In the genomic region with DNA sequence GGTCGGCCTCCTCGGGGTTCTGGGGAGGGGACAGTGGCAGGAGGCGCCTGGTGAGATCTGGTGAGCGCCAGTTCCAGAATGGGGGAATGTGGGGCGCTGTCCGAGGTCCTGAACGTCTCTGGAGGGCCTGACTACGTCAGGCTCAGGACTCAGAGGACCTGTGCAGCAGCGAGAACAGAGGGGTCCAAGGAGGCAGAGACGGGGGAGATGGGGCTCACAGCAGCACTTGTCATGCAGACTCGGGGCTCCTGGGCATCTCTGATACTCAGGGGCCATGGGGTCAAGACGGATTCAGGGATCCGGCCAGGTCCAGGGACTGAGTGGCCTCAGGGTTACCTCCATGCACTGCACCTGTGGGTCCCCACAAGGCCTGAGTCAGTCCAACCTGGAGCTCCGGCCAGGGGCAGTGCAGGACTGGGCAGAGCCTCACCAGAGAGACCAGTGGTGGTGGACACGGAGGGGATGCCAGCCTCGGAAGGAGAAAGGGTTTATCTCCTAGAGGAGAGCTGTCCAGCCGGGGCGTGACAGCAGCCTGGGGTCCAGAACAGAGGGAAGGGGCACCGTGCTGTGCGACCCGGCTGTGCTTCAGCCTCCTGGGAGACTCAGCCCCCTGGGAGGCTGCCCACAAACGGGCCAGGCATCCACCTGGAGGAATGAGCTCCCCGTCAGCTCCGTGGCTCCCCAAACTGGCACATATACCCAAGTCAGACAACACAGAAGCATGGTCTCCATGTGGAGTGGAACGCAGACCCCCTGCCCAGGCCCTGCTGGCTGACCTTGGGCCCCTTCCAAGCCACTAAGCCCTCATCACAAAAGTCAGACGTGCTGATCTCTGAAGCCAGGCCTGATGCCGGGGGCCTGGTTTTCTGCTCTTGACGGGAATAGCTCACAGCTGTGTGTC, we compare ENCODE assay signal across 13 cellular contexts.
DNase-seq lines count a peak whose midpoint lies in the region; ATAC-seq and TF ChIP-seq lines count a peak whose summit lies in the region.
"Had no signal": no experiment of that assay in that cellular context is flagged by ENCODE, and none has a peak within 500 bp of the region (broad histone marks: within the 10 kb centered on the region; RNA-seq: fewer than 3 reads in every experiment).

No MANE protein-coding gene starts in this region.

- H3K4me3 ChIP-seq in fibroblast of pulmonary artery (replicated peaks; ENCODE audit: low read depth, low read length) (no peak overlapping the region), upper lobe of right lung (no peak overlapping the region), psoas muscle (no peak overlapping the region)
- H3K4me3 ChIP-seq in effector memory CD4-positive, alpha-beta T cell (ENCODE audit: insufficient read depth, low read depth, low read length, poor library complexity, severe bottlenecking) = no peak overlapping the region

- H3K27me3 ChIP-seq in upper lobe of right lung (peaks cover 29% of the 10 kb centered on the region), psoas muscle (ENCODE audit: insufficient read depth in 3 of 3, low read length in 2 of 3) (peaks cover 0 to 34% (median 14%) of the 10 kb centered on the region in 3 donors)
- peaks cover 17% of the 10 kb centered on the region for H3K27me3 ChIP-seq in effector memory CD4-positive, alpha-beta T cell (replicated peaks; ENCODE audit: control insufficient read depth, insufficient read depth, low read length, poor library complexity, severe bottlenecking)

- TF ChIP-seq CTCF in fibroblast of pulmonary artery (IDR thresholded peaks at IDR 0.05; ENCODE audit: low read length, missing control alignments) = no peak
- TF ChIP-seq CTCF in upper lobe of right lung (IDR thresholded peaks at IDR 0.05) = no peak
- no peak for TF ChIP-seq CTCF in psoas muscle (IDR thresholded peaks at IDR 0.05)

- H3K4me1 ChIP-seq in upper lobe of right lung (no peaks in the 10 kb centered on the region), psoas muscle (no peaks in the 10 kb centered on the region)
- peaks cover 6% of the 10 kb centered on the region for H3K4me1 ChIP-seq in effector memory CD4-positive, alpha-beta T cell (ENCODE audit: control insufficient read depth, insufficient read depth, low read length, poor library complexity, severe bottlenecking)

- ATAC-seq in upper lobe of right lung (peak; percentile 25), HG03108 (IDR thresholded peaks at IDR 0.05; ENCODE audit: unreplicated experiment) (no peak), psoas muscle (no peak)
- ATAC-seq: activated naive CD8-positive, alpha-beta T cell treated with anti-CD3 and anti-CD28 coated beads, Interleukin-2, amount 50 U/mL, for 24 hours; natural killer cell had no signal

- intact Hi-C loops in upper lobe of right lung (cut with DNase I) = no loop called here
- intact Hi-C loops in psoas muscle (cut with DNase I) = no loop called here

- H3K36me3 ChIP-seq in upper lobe of right lung (no peaks in the 10 kb centered on the region), psoas muscle (ENCODE audit: insufficient read depth in 1 of 2, low read depth in 1 of 2) (no peaks in the 10 kb centered on the region)
- H3K36me3 ChIP-seq in effector memory CD4-positive, alpha-beta T cell (ENCODE audit: control insufficient read depth, insufficient read depth, low read length) = no peaks in the 10 kb centered on the region

- WGBS in psoas muscle, 3 donors = 32 to 37% (median 35%) methylated on average over 28 of the region's 28 CpGs

- H3K9me3 ChIP-seq in upper lobe of right lung (no peaks in the 10 kb centered on the region), psoas muscle (no peaks in the 10 kb centered on the region)
- H3K9me3 ChIP-seq in effector memory CD4-positive, alpha-beta T cell (ENCODE audit: control insufficient read depth, low read length) = no peaks in the 10 kb centered on the region

- DNase-seq in stimulated activated CD4-positive, alpha-beta T cell treated with anti-CD3 and anti-CD28 coated beads, Interleukin-15, amount 100 ng/mL, for 24 hours = peak; percentile 35
- no peak for DNase-seq in stimulated activated CD4-positive, alpha-beta T cell treated with anti-CD3 and anti-CD28 coated beads, Interleukin-4, amount 100 ng/mL, for 4 hours
- peak; percentile 31 for DNase-seq in RKO (ENCODE audit: low spot score)
- DNase-seq in fibroblast of pulmonary artery (ENCODE audit: low read depth) = peak; percentile 8
- peak; percentile 59 for DNase-seq in upper lobe of right lung
- no peak for DNase-seq in effector memory CD4-positive, alpha-beta T cell
- no peak for DNase-seq in psoas muscle
- DNase-seq: activated naive CD8-positive, alpha-beta T cell treated with anti-CD3 and anti-CD28 coated beads, Interleukin-2, amount 50 U/mL, for 24 hours; CD4-positive, alpha-beta T cell; natural killer cell; NCI-H69; T1000 had no signal

- H3K27ac ChIP-seq in upper lobe of right lung = no peak overlapping the region
- no peak overlapping the region for H3K27ac ChIP-seq in effector memory CD4-positive, alpha-beta T cell (ENCODE audit: insufficient read depth, low read length, poor library complexity, severe bottlenecking)
- no peak overlapping the region for H3K27ac ChIP-seq in psoas muscle

Comparison
In these comparisons a context has a peak if more than half of its experiments do, and no peak if none do; other contexts are left out.
1. DNase-seq: peak in stimulated activated CD4-positive, alpha-beta T cell treated with anti-CD3 and anti-CD28 coated beads, Interleukin-15, amount 100 ng/mL, for 24 hours (single experiment), RKO (single experiment), fibroblast of pulmonary artery (single experiment) and upper lobe of right lung (single experiment); none in stimulated activated CD4-positive, alpha-beta T cell treated with anti-CD3 and anti-CD28 coated beads, Interleukin-4, amount 100 ng/mL, for 4 hours (0 of 2), effector memory CD4-positive, alpha-beta T cell (0 of 3) and psoas muscle (0 of 2).